In genomic region chr9:99069532-99069931, GRCh38 we compare ENCODE assay signal across 21 cellular contexts. TPM values are rescaled to one million over a fixed set of nuclear protein-coding genes. Genes with fewer than 3 reads are reported as not detected.
DNase-seq lines count a peak whose midpoint lies in the region; ATAC-seq and TF ChIP-seq lines count a peak whose summit lies in the region.
"Had no signal": no experiment of that assay in that cellular context is flagged by ENCODE, and none has a peak within 500 bp of the region (broad histone marks: within the 10 kb centered on the region; RNA-seq: fewer than 3 reads in every experiment).

No MANE protein-coding gene starts in this region.

- H3K9me3 ChIP-seq in CD4-positive, alpha-beta T cell (ENCODE audit: control insufficient read depth, low read length) = no peaks in the 10 kb centered on the region
- H3K9me3 ChIP-seq in IMR-90 (ENCODE audit: control insufficient read depth, insufficient read depth, low read length) (no peaks in the 10 kb centered on the region), prostate gland (no peaks in the 10 kb centered on the region)
- H3K9me3 ChIP-seq: BLaER1, right lobe of liver had no signal

- H4K91ac ChIP-seq in IMR-90 (ENCODE audit: insufficient read depth, low read depth, low read length) = no peak overlapping the region

- CTCF ChIA-PET in CD4-positive, alpha-beta T cell (lab: Charles Lee) = interaction anchor here (1.1 kb wide), 1 partner anchor 8 kb away, joined by 3 read pairs; no protein-coding TSS in a partner anchor
- CTCF ChIA-PET in IMR-90 (lab: Yijun Ruan, JAX) = no interaction called here

- TF ChIP-seq POLR2A in IMR-90 (IDR thresholded peaks at IDR 0.05; ENCODE audit: low read depth, low read length) (no peak), prostate gland (IDR thresholded peaks at IDR 0.05) (no peak)

- 58% methylated on average over 8 of the region's 12 CpGs; no CpG with 5 or more reads in 1 of the 2 experiments for WGBS in IMR-90 (ENCODE audit: extremely low coverage in 2 of 2, insufficient read length in 1 of 2), 2 experiments
- WGBS in prostate gland = 93% methylated on average over 12 of the region's 12 CpGs

- no peaks in the 10 kb centered on the region for H3K9me3 Mint-ChIP-seq in CD4-positive, alpha-beta T cell
- no peaks in the 10 kb centered on the region for H3K9me3 Mint-ChIP-seq in activated T-helper 2 cell treated with anti-CD3 and anti-CD28 coated beads, Interferon-gamma antibody, Interleukin-2, Interleukin-4, amounts not matched to agents 10 μg/mL and 5 μg/mL and 100 μg/mL, durations not matched to agents 14 hours and 24 hours and 36 hours
- no peaks in the 10 kb centered on the region for H3K9me3 Mint-ChIP-seq in nephron progenitor cell
- H3K9me3 Mint-ChIP-seq: dendritic cell treated with granulocyte-macrophage colony-stimulating factor and Interleukin-4, amounts not matched to agents 40 ng/mL and 50 ng/mL, for 4 days; HFFc6 had no signal

- BruUV-seq in IMR-90 (replicated peaks; lab: Mats Ljungman, UMichigan) = no TSS peak

- intact Hi-C loops in CD4-positive, alpha-beta T cell (cut with DNase I, micrococcal nuclease) = no loop called here
- intact Hi-C loops in IMR-90 (cut with micrococcal nuclease) (no loop called here), prostate gland (cut with DNase I) (no loop called here)
- intact Hi-C loops in activated T-helper 2 cell treated with anti-CD3 and anti-CD28 coated beads, Interferon-gamma antibody, Interleukin-2, Interleukin-4, amounts not matched to agents 10 μg/mL and 5 μg/mL and 100 μg/mL, durations not matched to agents 14 hours and 24 hours and 36 hours (cut with micrococcal nuclease) = no loop called here

- H2BK20ac ChIP-seq in IMR-90 (ENCODE audit: low read depth, low read length) = no peak overlapping the region

- in situ Hi-C loops in IMR-90 (cut with MboI; ENCODE audit: low sequenced_read_pairs) = no loop called here

- no peak overlapping the region for H3K14ac ChIP-seq in IMR-90 (replicated peaks; ENCODE audit: low read depth, low read length)

- peak overlapping the region; percentile 55 for H3K27ac Mint-ChIP-seq in CD4-positive, alpha-beta T cell
- H3K27ac Mint-ChIP-seq in activated T-helper 2 cell treated with anti-CD3 and anti-CD28 coated beads, Interferon-gamma antibody, Interleukin-2, Interleukin-4, amounts not matched to agents 10 μg/mL and 5 μg/mL and 100 μg/mL, durations not matched to agents 14 hours and 24 hours and 36 hours = peak overlapping the region; percentile 13
- H3K27ac Mint-ChIP-seq in nephron progenitor cell = peak overlapping the region; percentile 73
- H3K27ac Mint-ChIP-seq: activated naive CD4-positive, alpha-beta T cell treated with anti-CD3 and anti-CD28 coated beads, Interleukin-2, amount 50 U/mL, for 72 hours; dendritic cell treated with granulocyte-macrophage colony-stimulating factor and Interleukin-4, amounts not matched to agents 40 ng/mL and 50 ng/mL, for 4 days; HFFc6; WTC11 had no signal

- no peak overlapping the region for H3K23ac ChIP-seq in IMR-90 (ENCODE audit: low read depth, low read length)

- H3K36me3 ChIP-seq in IMR-90 (ENCODE audit: control insufficient read depth, insufficient read depth, low read length) = peaks cover 37% of the 10 kb centered on the region; the same call in 1 of the 2 replicates
- no peaks in the 10 kb centered on the region for H3K36me3 ChIP-seq in prostate gland
- H3K36me3 ChIP-seq: BLaER1, right lobe of liver had no signal

- H2BK120ac ChIP-seq in IMR-90 (ENCODE audit: low read depth, low read length) = no peak overlapping the region

- H3K9ac ChIP-seq in IMR-90 (ENCODE audit: low read depth, low read length) = no peak overlapping the region
- H3K9ac ChIP-seq: BLaER1, KMS-11 had no signal

- no peaks in the 10 kb centered on the region for H4K20me1 ChIP-seq in IMR-90 (ENCODE audit: insufficient read depth, low read length)
- H4K20me1 ChIP-seq: BLaER1 had no signal

- no peak overlapping the region for H2AFZ ChIP-seq in IMR-90 (replicated peaks; ENCODE audit: low read length, poor library complexity)

- ATAC-seq in CD4-positive, alpha-beta T cell (ENCODE audit: poor library complexity) = no peak
- no peak for ATAC-seq in IMR-90 (ENCODE audit: low read depth)
- no peak for ATAC-seq in HG03520 (IDR thresholded peaks at IDR 0.05; ENCODE audit: unreplicated experiment)
- ATAC-seq: activated naive CD4-positive, alpha-beta T cell treated with anti-CD3 and anti-CD28 coated beads, Interleukin-2, amount 50 U/mL, for 72 hours; foreskin keratinocyte; right lobe of liver; WTC11 had no signal

- POLR2A ChIA-PET in CD4-positive, alpha-beta T cell (lab: Charles Lee) = no interaction called here
- POLR2A ChIA-PET in IMR-90 (lab: Charles Lee; ENCODE audit: unreplicated experiment) = no interaction called here

- H3K9me1 ChIP-seq in IMR-90 (ENCODE audit: insufficient read depth, low read length) = peaks cover 9% of the 10 kb centered on the region

- no peak overlapping the region for H3K4ac ChIP-seq in IMR-90 (ENCODE audit: low read depth, low read length)

- H2AK9ac ChIP-seq in IMR-90 (replicated peaks; ENCODE audit: low read depth, low read length, poor library complexity) = no peak overlapping the region

- peak overlapping the region; percentile 24 for H3K18ac ChIP-seq in IMR-90 (ENCODE audit: low read depth, low read length)

- H4K8ac ChIP-seq in IMR-90 (ENCODE audit: low read depth in 2 of 2, low read length in 2 of 2) = no peak overlapping the region

- H3K4me2 ChIP-seq in IMR-90 (ENCODE audit: low read depth, low read length) = no peak overlapping the region
- H3K4me2 ChIP-seq: BLaER1, KMS-11 had no signal

- no peak overlapping the region for H3K27ac ChIP-seq in CD4-positive, alpha-beta T cell (ENCODE audit: low read depth, low read length)
- peak overlapping the region; percentile 12; the same call in 1 of the 2 replicates for H3K27ac ChIP-seq in IMR-90 (ENCODE audit: insufficient read depth, low read length)
- H3K27ac ChIP-seq in prostate gland = no peak overlapping the region
- H3K27ac ChIP-seq: BLaER1, foreskin keratinocyte, KMS-11, right lobe of liver had no signal

- H3K56ac ChIP-seq in IMR-90 (ENCODE audit: extremely low read depth, insufficient read depth, low read length) = no peak overlapping the region

- peaks cover 65% of the 10 kb centered on the region for H3K4me1 Mint-ChIP-seq in CD4-positive, alpha-beta T cell (ENCODE audit: low read depth)
- H3K4me1 Mint-ChIP-seq in activated T-helper 2 cell treated with anti-CD3 and anti-CD28 coated beads, Interferon-gamma antibody, Interleukin-2, Interleukin-4, amounts not matched to agents 10 μg/mL and 5 μg/mL and 100 μg/mL, durations not matched to agents 14 hours and 24 hours and 36 hours (ENCODE audit: low read depth) = peaks cover 34% of the 10 kb centered on the region
- peaks cover 27% of the 10 kb centered on the region for H3K4me1 Mint-ChIP-seq in nephron progenitor cell

- H3K27me3 Mint-ChIP-seq in CD4-positive, alpha-beta T cell = no peaks in the 10 kb centered on the region
- peaks cover 2% of the 10 kb centered on the region for H3K27me3 Mint-ChIP-seq in activated T-helper 2 cell treated with anti-CD3 and anti-CD28 coated beads, Interferon-gamma antibody, Interleukin-2, Interleukin-4, amounts not matched to agents 10 μg/mL and 5 μg/mL and 100 μg/mL, durations not matched to agents 14 hours and 24 hours and 36 hours (ENCODE audit: low read depth)
- peaks cover 4% of the 10 kb centered on the region for H3K27me3 Mint-ChIP-seq in nephron progenitor cell (ENCODE audit: low read depth, poor library complexity)

- no peak overlapping the region for H2BK15ac ChIP-seq in IMR-90 (ENCODE audit: low read depth, low read length)

- no peak overlapping the region for H2BK5ac ChIP-seq in IMR-90 (ENCODE audit: low read depth, low read length, poor library complexity, severe bottlenecking)

- H3K4me3 ChIP-seq in IMR-90 (ENCODE audit: insufficient read depth, low read depth, low read length) = no peak overlapping the region
- H3K4me3 ChIP-seq in prostate gland = no peak overlapping the region
- H3K4me3 ChIP-seq: BLaER1, right lobe of liver had no signal

- H3K79me1 ChIP-seq in IMR-90 (ENCODE audit: low read depth in 1 of 2, low read length in 2 of 2) = no peaks in the 10 kb centered on the region

- no peak for TF ChIP-seq CTCF in CD4-positive, alpha-beta T cell (IDR thresholded peaks at IDR 0.05)
- TF ChIP-seq CTCF in IMR-90 (conservative IDR thresholded peaks at IDR 0.05; ENCODE audit: low read depth, low read length) = no peak
- TF ChIP-seq CTCF in nephron progenitor cell (IDR thresholded peaks at IDR 0.05) = no peak
- no peak for TF ChIP-seq CTCF in prostate gland (IDR thresholded peaks at IDR 0.05)

- no peak overlapping the region; the same call in 1 of the 2 replicates for H2AK5ac ChIP-seq in IMR-90 (ENCODE audit: low read depth, low read length)

- no peaks in the 10 kb centered on the region for H3K36me3 Mint-ChIP-seq in CD4-positive, alpha-beta T cell (ENCODE audit: low read depth)
- peaks cover 8% of the 10 kb centered on the region for H3K36me3 Mint-ChIP-seq in activated T-helper 2 cell treated with anti-CD3 and anti-CD28 coated beads, Interferon-gamma antibody, Interleukin-2, Interleukin-4, amounts not matched to agents 10 μg/mL and 5 μg/mL and 100 μg/mL, durations not matched to agents 14 hours and 24 hours and 36 hours (ENCODE audit: low read depth)
- H3K36me3 Mint-ChIP-seq in nephron progenitor cell (ENCODE audit: low read depth) = no peaks in the 10 kb centered on the region
- H3K36me3 Mint-ChIP-seq: activated naive CD4-positive, alpha-beta T cell treated with anti-CD3 and anti-CD28 coated beads, Interleukin-2, amount 50 U/mL, for 72 hours; WTC11 had no signal

- H3K4me1 ChIP-seq in IMR-90 (ENCODE audit: control insufficient read depth, insufficient read depth, low read length) (peaks cover 16% of the 10 kb centered on the region), prostate gland (replicated peaks) (no peaks in the 10 kb centered on the region)
- H3K4me1 ChIP-seq: foreskin keratinocyte, right lobe of liver had no signal

- peak overlapping the region; percentile 37 for H4K5ac ChIP-seq in IMR-90 (ENCODE audit: low read depth, low read length)

- no peak overlapping the region for H3K4me3 Mint-ChIP-seq in CD4-positive, alpha-beta T cell
- H3K4me3 Mint-ChIP-seq in activated T-helper 2 cell treated with anti-CD3 and anti-CD28 coated beads, Interferon-gamma antibody, Interleukin-2, Interleukin-4, amounts not matched to agents 10 μg/mL and 5 μg/mL and 100 μg/mL, durations not matched to agents 14 hours and 24 hours and 36 hours (ENCODE audit: low read depth) = no peak overlapping the region
- H3K4me3 Mint-ChIP-seq in nephron progenitor cell = no peak overlapping the region
- H3K4me3 Mint-ChIP-seq: dendritic cell treated with granulocyte-macrophage colony-stimulating factor and Interleukin-4, amounts not matched to agents 40 ng/mL and 50 ng/mL, for 4 days; HFFc6; WTC11 had no signal

- DNase-seq in CD4-positive, alpha-beta T cell = no peak
- DNase-seq in IMR-90 (no peak), nephron progenitor cell (no peak), prostate gland (ENCODE audit: low spot score) (no peak), NOMO-1 treated with dmso at 0.1 percent for 144 hours (lab: John Stamatoyannopoulos, UW; ENCODE audit: unreplicated experiment) (no peak)
- DNase-seq in activated T-helper 2 cell treated with anti-CD3 and anti-CD28 coated beads, Interferon-gamma antibody, Interleukin-2, Interleukin-4, amounts not matched to agents 10 μg/mL and 5 μg/mL and 100 μg/mL, durations not matched to agents 14 hours and 24 hours and 36 hours (ENCODE audit: low spot score) = no peak
- DNase-seq: foreskin keratinocyte; HFFc6; NCI-H1092; NCI-H2081; NCI-H524 treated with DMSO at 0.1 percent for 48 hours; nucleus accumbens; right lobe of liver; SHP77 treated with DMSO at 0.1 percent for 48 hours; stimulated activated CD4-positive, alpha-beta T cell treated with anti-CD3 and anti-CD28 coated beads, Interleukin-2, amount 100 ng/mL, for 24 hours had no signal

- no peak for TF ChIP-seq RAD21 in IMR-90 (IDR thresholded peaks at IDR 0.05; ENCODE audit: low read length)

- dilution Hi-C loops in IMR-90 (cut with HindIII; ENCODE audit: low sequenced_read_pairs, unreplicated experiment) = no loop called here

- no peaks in the 10 kb centered on the region for H3K27me3 ChIP-seq in CD4-positive, alpha-beta T cell (ENCODE audit: control insufficient read depth, insufficient read depth, low read length)
- H3K27me3 ChIP-seq in IMR-90 (ENCODE audit: control insufficient read depth, insufficient read depth, low read length) (no peaks in the 10 kb centered on the region), prostate gland (replicated peaks; ENCODE audit: insufficient read depth) (no peaks in the 10 kb centered on the region)
- H3K27me3 ChIP-seq: BLaER1, foreskin keratinocyte, right lobe of liver had no signal

RNA-seq across cellular contexts. Expression of gene TGFBR1, which starts 35.4 kb away (rescaled TPM):
- 10 to 100 TPM; 12.9 to 14.6 TPM for total RNA-seq in CD4-positive, alpha-beta T cell
- total RNA-seq in IMR-90 (2012; rRNA removed) (57.8 and 75.3 TPM in 2 replicates), prostate gland (10 to 100 TPM; 22.2 to 25.5 TPM)
- polyA plus RNA-seq in IMR-90 (2012; rRNA removed) = 10.2 and 15.1 TPM in 2 replicates
- polyA plus RNA-seq in IMR-90 (2012; cell fraction: cytosol; rRNA removed) = 7.8 and 11.8 TPM in 2 replicates
- 1.8 and 11.2 TPM in 2 replicates for polyA plus RNA-seq in IMR-90 (2012; cell fraction: nucleus; rRNA removed; ENCODE audit: low replicate concordance)
- total RNA-seq in activated T-helper 2 cell treated with anti-CD3 and anti-CD28 coated beads, Interferon-gamma antibody, Interleukin-2, Interleukin-4, amounts not matched to agents 10 μg/mL and 5 μg/mL and 100 μg/mL, durations not matched to agents 14 hours and 24 hours and 36 hours = 30.6 and 30.8 TPM in 2 replicates

Comparison
In these comparisons a context has a peak if more than half of its experiments do, and no peak if none do; other contexts are left out.
1. H3K27ac Mint-ChIP-seq: peak in every context shown above with its lines; median percentile 73 in nephron progenitor cell; 55 in CD4-positive, alpha-beta T cell; 13 in activated T-helper 2 cell treated with anti-CD3 and anti-CD28 coated beads, Interferon-gamma antibody, Interleukin-2, Interleukin-4, amounts not matched to agents 10 μg/mL and 5 μg/mL and 100 μg/mL, durations not matched to agents 14 hours and 24 hours and 36 hours.